In the genomic region with DNA sequence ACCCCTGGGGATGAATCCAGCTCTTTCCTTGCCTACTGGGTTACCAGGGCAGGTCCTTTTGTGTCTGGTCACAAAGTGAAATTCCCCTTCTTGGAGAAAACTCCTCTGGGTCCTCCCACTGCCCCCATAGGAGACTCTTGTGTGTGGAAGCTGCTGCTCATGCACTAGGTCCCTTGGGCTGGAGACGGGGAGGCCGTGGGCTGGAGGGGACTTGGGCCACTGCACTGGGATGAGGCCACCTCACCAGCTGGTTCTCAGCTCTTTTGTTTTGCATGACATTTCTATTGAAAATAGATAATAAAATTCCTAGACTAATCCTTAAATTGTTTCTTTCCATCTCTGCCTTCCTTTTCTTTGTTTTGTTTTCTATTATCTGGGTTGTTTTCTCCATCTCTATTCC, we compare ENCODE assay signal across 16 cellular contexts.
DNase-seq lines count a peak whose midpoint lies in the region; ATAC-seq and TF ChIP-seq lines count a peak whose summit lies in the region.
"Had no signal": no experiment of that assay in that cellular context is flagged by ENCODE, and none has a peak within 500 bp of the region (broad histone marks: within the 10 kb centered on the region; RNA-seq: fewer than 3 reads in every experiment).

No MANE protein-coding gene starts in this region.

- no peaks in the 10 kb centered on the region for H3K36me3 ChIP-seq in CD8-positive, alpha-beta T cell (ENCODE audit: insufficient read depth, low read length)
- H3K36me3 ChIP-seq: BLaER1 had no signal

- peaks cover 26% of the 10 kb centered on the region for H3K4me1 ChIP-seq in CD8-positive, alpha-beta T cell (ENCODE audit: insufficient read depth, low read length)

- no peaks in the 10 kb centered on the region for H3K9me3 Mint-ChIP-seq in activated T-cell treated with anti-CD3 and anti-CD28 coated beads, Interleukin-2, amount 50 U/mL, for 24 hours
- H3K9me3 Mint-ChIP-seq in CD8-positive, alpha-beta T cell = no peaks in the 10 kb centered on the region

- H3K27me3 Mint-ChIP-seq in activated T-cell treated with anti-CD3 and anti-CD28 coated beads, Interleukin-2, amount 50 U/mL, for 24 hours = peaks cover 6% of the 10 kb centered on the region
- peaks cover 2% of the 10 kb centered on the region for H3K27me3 Mint-ChIP-seq in CD8-positive, alpha-beta T cell (ENCODE audit: low read depth)

- no peaks in the 10 kb centered on the region for H3K36me3 Mint-ChIP-seq in activated T-cell treated with anti-CD3 and anti-CD28 coated beads, Interleukin-2, amount 50 U/mL, for 24 hours (ENCODE audit: low read depth)
- H3K36me3 Mint-ChIP-seq in CD8-positive, alpha-beta T cell = no peaks in the 10 kb centered on the region

- no peaks in the 10 kb centered on the region for H3K9me3 ChIP-seq in CD8-positive, alpha-beta T cell (ENCODE audit: low read length)

- H3K27me3 ChIP-seq in CD8-positive, alpha-beta T cell (ENCODE audit: insufficient read depth, low read length) = no peaks in the 10 kb centered on the region
- H3K27me3 ChIP-seq: BLaER1 had no signal

- TF ChIP-seq CTCF in CD8-positive, alpha-beta T cell (IDR thresholded peaks at IDR 0.05) = no peak

- H3K4me3 ChIP-seq in CD8-positive, alpha-beta T cell (ENCODE audit: low read depth, low read length) = no peak overlapping the region
- H3K4me3 ChIP-seq: BLaER1, GM12878, GM23248 had no signal

- H3K4me3 Mint-ChIP-seq in activated T-cell treated with anti-CD3 and anti-CD28 coated beads, Interleukin-2, amount 50 U/mL, for 24 hours = no peak overlapping the region
- no peak overlapping the region for H3K4me3 Mint-ChIP-seq in CD8-positive, alpha-beta T cell

- intact Hi-C loops in CD8-positive, alpha-beta T cell (cut with DNase I, micrococcal nuclease) = no loop called here
- intact Hi-C loops in sciatic nerve (cut with DNase I) = no loop called here

- DNase-seq in activated T-cell treated with anti-CD3 and anti-CD28 coated beads, Interleukin-2, amount 50 U/mL, for 24 hours = peak; percentile 13
- DNase-seq in activated T-cell treated with anti-CD3 and anti-CD28 coated beads, Interleukin-2, amount 50 U/mL, for 1 hour = no peak
- no peak for DNase-seq in CD8-positive, alpha-beta T cell
- DNase-seq in islet precursor cell = peak; percentile 29
- DNase-seq in sciatic nerve (ENCODE audit: low spot score) = peak; percentile 31
- DNase-seq in NCI-H1694 treated with DMSO at 0.1 percent for 48 hours (lab: John Stamatoyannopoulos, UW) = no peak
- DNase-seq: 8988T, AML-193, DMS79, GM23248, H7 had no signal

- POLR2A ChIA-PET in CD8-positive, alpha-beta T cell (lab: Charles Lee) = no interaction called here

- H3K4me1 Mint-ChIP-seq in activated T-cell treated with anti-CD3 and anti-CD28 coated beads, Interleukin-2, amount 50 U/mL, for 24 hours (ENCODE audit: low read depth) = peaks cover 18% of the 10 kb centered on the region
- H3K4me1 Mint-ChIP-seq in CD8-positive, alpha-beta T cell (ENCODE audit: low read depth) = peaks cover 33% of the 10 kb centered on the region

- CTCF ChIA-PET in CD8-positive, alpha-beta T cell (lab: Charles Lee) = interaction anchor here (1.1 kb wide), 1 partner anchor 22 kb away, joined by 3 read pairs; no protein-coding TSS in a partner anchor

- ATAC-seq in CD8-positive, alpha-beta T cell = no peak
- ATAC-seq in sciatic nerve = no peak
- no peak for ATAC-seq in esophagus mucosa
- ATAC-seq in HG03175 (IDR thresholded peaks at IDR 0.05; ENCODE audit: unreplicated experiment) = no peak
- ATAC-seq: GM12878, HepG2 had no signal

- H3K27ac Mint-ChIP-seq in activated T-cell treated with anti-CD3 and anti-CD28 coated beads, Interleukin-2, amount 50 U/mL, for 24 hours = no peak overlapping the region
- H3K27ac Mint-ChIP-seq in CD8-positive, alpha-beta T cell = peak overlapping the region; percentile 93

- no peak overlapping the region for H3K27ac ChIP-seq in CD8-positive, alpha-beta T cell (ENCODE audit: low read depth, low read length)
- H3K27ac ChIP-seq: BLaER1, GM23248 had no signal

Comparison
In these comparisons a context has a peak if more than half of its experiments do, and no peak if none do; other contexts are left out.
1. DNase-seq: peak in activated T-cell treated with anti-CD3 and anti-CD28 coated beads, Interleukin-2, amount 50 U/mL, for 24 hours (single experiment), islet precursor cell (single experiment) and sciatic nerve (single experiment); none in activated T-cell treated with anti-CD3 and anti-CD28 coated beads, Interleukin-2, amount 50 U/mL, for 1 hour (single experiment), CD8-positive, alpha-beta T cell (0 of 7) and NCI-H1694 treated with DMSO at 0.1 percent for 48 hours (single experiment).